8 cellular contexts compared by ENCODE assay signal in genomic region chr22:18024276-18024939, GRCh38. TPM values are rescaled to one million over a fixed set of nuclear protein-coding genes. Genes with fewer than 3 reads are reported as not detected.
DNase-seq lines count a peak whose midpoint lies in the region; ATAC-seq and TF ChIP-seq lines count a peak whose summit lies in the region.

Gene MICAL3 (minus strand): TSS chr22:18024561. CDS start chr22:17906812, 117,749 bp downstream.

- H3K4me3 Mint-ChIP-seq in natural killer cell treated with Interleukin-12 subunit alpha and Interleukin-12 subunit beta and Interleukin-15 and Interleukin-18, amount 100 ng/mL, for 72 hours = peak within 1 kb of the TSS; percentile 87

- H3K27me3 Mint-ChIP-seq in natural killer cell treated with Interleukin-12 subunit alpha and Interleukin-12 subunit beta and Interleukin-15 and Interleukin-18, amount 100 ng/mL, for 72 hours = peaks cover 37 to 51% of the 10 kb centered on the region in 2 donors

- H3K4me3 ChIP-seq in fibroblast of villous mesenchyme (ENCODE audit: low read depth, low read length) = peak within 1 kb of the TSS; percentile 65

- H3K36me3 Mint-ChIP-seq in natural killer cell treated with Interleukin-12 subunit alpha and Interleukin-12 subunit beta and Interleukin-15 and Interleukin-18, amount 100 ng/mL, for 72 hours = no peaks in the 10 kb centered on the region

- no peaks in the 10 kb centered on the region for H3K9me3 Mint-ChIP-seq in natural killer cell treated with Interleukin-12 subunit alpha and Interleukin-12 subunit beta and Interleukin-15 and Interleukin-18, amount 100 ng/mL, for 72 hours

- H3K4me1 Mint-ChIP-seq in natural killer cell treated with Interleukin-12 subunit alpha and Interleukin-12 subunit beta and Interleukin-15 and Interleukin-18, amount 100 ng/mL, for 72 hours (ENCODE audit: low read depth in 2 of 2) = peaks cover 10 to 12% of the 10 kb centered on the region in 2 donors

- DNase-seq in DMS53 treated with DMSO at 0.1 percent for 48 hours (lab: John Stamatoyannopoulos, UW; ENCODE audit: unreplicated experiment) (peak; percentile 19), RPMI8226 (peak; percentile 40), fibroblast of villous mesenchyme (ENCODE audit: low read depth) (peak; percentile 67), stromal cell of bone marrow (ENCODE audit: low read depth) (peak; percentile 36), SIG-M5 (lab: John Stamatoyannopoulos, UW) (no peak)
- DNase-seq in activated gamma-delta T cell treated with anti-CD3 and anti-CD28 coated beads, Interleukin-2, amount 50 U/mL, for 16 hours (ENCODE audit: low read depth) = peak; percentile 29
- peak; percentile 69 for DNase-seq in natural killer cell treated with Interleukin-12 subunit alpha and Interleukin-12 subunit beta and Interleukin-15 and Interleukin-18, amount 100 ng/mL, for 72 hours (ENCODE audit: low spot score)

- H3K27ac Mint-ChIP-seq in natural killer cell treated with Interleukin-12 subunit alpha and Interleukin-12 subunit beta and Interleukin-15 and Interleukin-18, amount 100 ng/mL, for 72 hours = no peak within 1 kb of the TSS

- peak; percentile 56 for TF ChIP-seq CTCF in fibroblast of villous mesenchyme (IDR thresholded peaks at IDR 0.05; ENCODE audit: insufficient read depth, low read depth, low read length)

- ATAC-seq in HG03521 (IDR thresholded peaks at IDR 0.05; ENCODE audit: unreplicated experiment) = peak; percentile 45
- peak; percentile 88 to 91 for ATAC-seq in natural killer cell treated with Interleukin-12 subunit alpha and Interleukin-12 subunit beta and Interleukin-15 and Interleukin-18, amount 100 ng/mL, for 72 hours

RNA-seq across cellular contexts. Expression of gene MICAL3, which starts in this region (rescaled TPM):
- 24.2 and 39.7 TPM in 2 replicates for total RNA-seq in fibroblast of villous mesenchyme
- 10 to 100 TPM; 52.7 to 62.1 TPM for total RNA-seq in natural killer cell treated with Interleukin-12 subunit alpha and Interleukin-12 subunit beta and Interleukin-15 and Interleukin-18, amount 100 ng/mL, for 72 hours
